ENCODE assay signal across 7 cellular contexts in genomic region chr16:14441533-14441932, GRCh38.
DNase-seq lines count a peak whose midpoint lies in the region; ATAC-seq and TF ChIP-seq lines count a peak whose summit lies in the region.
"Not testable (repeated sequence)": the region's sequence is repeated elsewhere in the genome, so short reads cannot be mapped to it uniquely, and the experiment has no call there.

No MANE protein-coding gene starts in this region.

- peaks cover 0 to 16% of the 10 kb centered on the region in 2 donors for H3K36me3 ChIP-seq in left lung

- DNase-seq in DMS79 treated with DMSO at 0.1 percent for 48 hours (lab: John Stamatoyannopoulos, UW) (peak; percentile 82), LHCN-M2 (ENCODE audit: low read depth) (peak; percentile 72), NCI-H2227 (lab: John Stamatoyannopoulos, UW; ENCODE audit: unreplicated experiment) (peak; percentile 56), osteocyte (ENCODE audit: extremely low spot score, unreplicated experiment) (peak; percentile 76)
- DNase-seq in left lung; stimulated activated effector memory CD8-positive, alpha-beta T cell treated with anti-CD3 and anti-CD28 coated beads, Interleukin-12 subunit alpha, Interleukin-12 subunit beta, amount 100 ng/mL, for 72 hours (ENCODE audit: low spot score in 2 of 2): not testable (repeated sequence)

- peak overlapping the region in 3 of 5 experiments; percentile 63 to 78 (median 78) for H3K27ac Mint-ChIP-seq in brain
- H3K27ac Mint-ChIP-seq in osteocyte (ENCODE audit: unreplicated experiment), result not testable (repeated sequence)
- H3K27ac Mint-ChIP-seq in stimulated activated effector memory CD8-positive, alpha-beta T cell treated with anti-CD3 and anti-CD28 coated beads, Interleukin-12 subunit alpha, Interleukin-12 subunit beta, amount 100 ng/mL, for 72 hours, result peak overlapping the region; percentile 23

- H3K27ac ChIP-seq in left lung, result not testable (repeated sequence)

- not testable (repeated sequence) for H3K27me3 Mint-ChIP-seq in brain; osteocyte (ENCODE audit: unreplicated experiment)

- not testable (repeated sequence) for H3K4me3 Mint-ChIP-seq in brain; osteocyte (ENCODE audit: unreplicated experiment); stimulated activated effector memory CD8-positive, alpha-beta T cell treated with anti-CD3 and anti-CD28 coated beads, Interleukin-12 subunit alpha, Interleukin-12 subunit beta, amount 100 ng/mL, for 72 hours

- H3K4me1 Mint-ChIP-seq in brain, result peaks cover 55% of the 10 kb centered on the region
- H3K4me1 Mint-ChIP-seq in osteocyte (ENCODE audit: unreplicated experiment); stimulated activated effector memory CD8-positive, alpha-beta T cell treated with anti-CD3 and anti-CD28 coated beads, Interleukin-12 subunit alpha, Interleukin-12 subunit beta, amount 100 ng/mL, for 72 hours: not testable (repeated sequence)

- not testable (repeated sequence) for TF ChIP-seq CTCF in brain (conservative IDR thresholded peaks at IDR 0.05); left lung (IDR thresholded peaks at IDR 0.05); osteocyte (IDR thresholded peaks at IDR 0.05)

- not testable (repeated sequence) for H3K9me3 ChIP-seq in left lung

- H3K36me3 Mint-ChIP-seq in brain, result not testable (repeated sequence)
- peaks cover 10% of the 10 kb centered on the region for H3K36me3 Mint-ChIP-seq in osteocyte (ENCODE audit: unreplicated experiment)
- H3K36me3 Mint-ChIP-seq in stimulated activated effector memory CD8-positive, alpha-beta T cell treated with anti-CD3 and anti-CD28 coated beads, Interleukin-12 subunit alpha, Interleukin-12 subunit beta, amount 100 ng/mL, for 72 hours, result peaks cover 30% of the 10 kb centered on the region

- intact Hi-C loops in left lung (cut with DNase I), result not testable (repeated sequence)

- H3K9me3 Mint-ChIP-seq in brain; osteocyte (ENCODE audit: unreplicated experiment); stimulated activated effector memory CD8-positive, alpha-beta T cell treated with anti-CD3 and anti-CD28 coated beads, Interleukin-12 subunit alpha, Interleukin-12 subunit beta, amount 100 ng/mL, for 72 hours: not testable (repeated sequence)

- ATAC-seq in left lung, result peak; percentile 62
- ATAC-seq in stimulated activated effector memory CD8-positive, alpha-beta T cell treated with anti-CD3 and anti-CD28 coated beads, Interleukin-12 subunit alpha, Interleukin-12 subunit beta, amount 100 ng/mL, for 72 hours, result not testable (repeated sequence)

- H3K4me3 ChIP-seq in left lung, result not testable (repeated sequence)

- H3K27me3 ChIP-seq in left lung, result not testable (repeated sequence)

- not testable (repeated sequence) for H3K4me1 ChIP-seq in left lung
